8 cellular contexts compared by ENCODE assay signal in genomic region chr3:129650256-129650872, GRCh38. TPM values are rescaled to one million over a fixed set of nuclear protein-coding genes. Genes with fewer than 3 reads are reported as not detected.
DNase-seq lines count a peak whose midpoint lies in the region; TF ChIP-seq lines count a peak whose summit lies in the region.

No MANE protein-coding gene starts in this region.

- peaks cover 2% of the 10 kb centered on the region for H3K36me3 Mint-ChIP-seq in neural crest cell (ENCODE audit: low read depth)

- H3K27me3 Mint-ChIP-seq in neural crest cell (ENCODE audit: low read depth) = no peaks in the 10 kb centered on the region

- peak; percentile 77 for TF ChIP-seq CTCF in AG09309 (IDR thresholded peaks at IDR 0.05; ENCODE audit: control insufficient read depth, insufficient read depth, low read depth, low read length, missing control alignments)
- TF ChIP-seq CTCF in GM13977 (IDR thresholded peaks at IDR 0.05; ENCODE audit: extremely low read depth, insufficient read depth, missing control alignments) = peak; percentile 76
- peak; percentile 81 for TF ChIP-seq CTCF in neural crest cell (conservative IDR thresholded peaks at IDR 0.05)
- peak; percentile 58 to 70 (median 59) for TF ChIP-seq CTCF in transverse colon (IDR thresholded peaks at IDR 0.05)

- no peak overlapping the region for H3K4me3 Mint-ChIP-seq in neural crest cell

- H3K9me3 ChIP-seq in transverse colon = no peaks in the 10 kb centered on the region

- H3K4me3 ChIP-seq in AG09309 (ENCODE audit: control insufficient read depth, low read depth, low read length) (no peak overlapping the region), transverse colon (no peak overlapping the region)

- 25 to 31% methylated on average over 6 to 7 of the region's 7 CpGs for WGBS in transverse colon (ENCODE audit: low coverage in 1 of 2), 2 donors

- intact Hi-C loops in transverse colon (cut with DNase I; ENCODE audit: low total_unique reads) = loop anchor here (5.0 to 10.0 kb wide), 2 partner anchors 177 to 274 kb away; no protein-coding TSS in a partner anchor

- peaks cover 0 to 4% (median 0%) of the 10 kb centered on the region in 4 donors for H3K4me1 ChIP-seq in transverse colon

- TF ChIP-seq EP300 in transverse colon (IDR thresholded peaks at IDR 0.05; ENCODE audit: low read depth) = no peak

- no peaks in the 10 kb centered on the region for H3K27me3 ChIP-seq in transverse colon

- no peak for TF ChIP-seq POLR2A in transverse colon (IDR thresholded peaks at IDR 0.05)

- no peaks in the 10 kb centered on the region for H3K9me3 Mint-ChIP-seq in neural crest cell

- no peak overlapping the region for H3K27ac ChIP-seq in transverse colon

- no peak overlapping the region for H3K27ac Mint-ChIP-seq in neural crest cell (ENCODE audit: unreplicated experiment)

- peak; percentile 82 for DNase-seq in AG09309 (ENCODE audit: low read depth)
- DNase-seq in GM13977 (ENCODE audit: low spot score) = peak; percentile 56
- peak; percentile 80 for DNase-seq in NOMO-1 treated with DMSO at 0.1 percent for 48 hours (lab: John Stamatoyannopoulos, UW; ENCODE audit: unreplicated experiment)
- peak; percentile 39 for DNase-seq in activated T-cell treated with anti-CD3 and anti-CD28 coated beads for 1 hour (ENCODE audit: low read depth)
- peak; percentile 77 for DNase-seq in fibroblast of gingiva (ENCODE audit: low read depth)
- peak; percentile 57 for DNase-seq in neural crest cell (ENCODE audit: low read depth, low spot score)
- DNase-seq in transverse colon = peak; percentile 69
- no peak for DNase-seq in NCI-H69 (lab: John Stamatoyannopoulos, UW)

- peaks cover 28% of the 10 kb centered on the region for H3K4me1 Mint-ChIP-seq in neural crest cell

- H3K36me3 ChIP-seq in transverse colon = peaks cover 0 to 7% (median 0%) of the 10 kb centered on the region in 4 donors

- in situ Hi-C loops in GM13977 (cut with MboI; ENCODE audit: low pct_unique_long_range_greater_than_20kb, low sequenced_read_pairs, unreplicated experiment) (loop anchor here (5.0 kb wide), 1 partner anchor 172 kb away; no protein-coding TSS in a partner anchor), transverse colon (cut with MboI; ENCODE audit: low pct_ligation_motif_present in 1 of 4, low pct_unique_long_range_greater_than_20kb in 1 of 4, low sequenced_read_pairs in 3 of 4) (loop anchor here (10.0 kb wide), 3 partner anchors 164 to 284 kb away; no protein-coding TSS in a partner anchor)

RNA-seq across cellular contexts. Expression of gene PLXND1, which starts 43.9 kb away (rescaled TPM):
- 39.4 and 44.3 TPM in 2 replicates for total RNA-seq in neural crest cell
- total RNA-seq in transverse colon = 10 to 100 TPM; 26.4 to 71.8 (median 35.8) TPM
